2 cellular contexts compared by ENCODE assay signal in the genomic region with DNA sequence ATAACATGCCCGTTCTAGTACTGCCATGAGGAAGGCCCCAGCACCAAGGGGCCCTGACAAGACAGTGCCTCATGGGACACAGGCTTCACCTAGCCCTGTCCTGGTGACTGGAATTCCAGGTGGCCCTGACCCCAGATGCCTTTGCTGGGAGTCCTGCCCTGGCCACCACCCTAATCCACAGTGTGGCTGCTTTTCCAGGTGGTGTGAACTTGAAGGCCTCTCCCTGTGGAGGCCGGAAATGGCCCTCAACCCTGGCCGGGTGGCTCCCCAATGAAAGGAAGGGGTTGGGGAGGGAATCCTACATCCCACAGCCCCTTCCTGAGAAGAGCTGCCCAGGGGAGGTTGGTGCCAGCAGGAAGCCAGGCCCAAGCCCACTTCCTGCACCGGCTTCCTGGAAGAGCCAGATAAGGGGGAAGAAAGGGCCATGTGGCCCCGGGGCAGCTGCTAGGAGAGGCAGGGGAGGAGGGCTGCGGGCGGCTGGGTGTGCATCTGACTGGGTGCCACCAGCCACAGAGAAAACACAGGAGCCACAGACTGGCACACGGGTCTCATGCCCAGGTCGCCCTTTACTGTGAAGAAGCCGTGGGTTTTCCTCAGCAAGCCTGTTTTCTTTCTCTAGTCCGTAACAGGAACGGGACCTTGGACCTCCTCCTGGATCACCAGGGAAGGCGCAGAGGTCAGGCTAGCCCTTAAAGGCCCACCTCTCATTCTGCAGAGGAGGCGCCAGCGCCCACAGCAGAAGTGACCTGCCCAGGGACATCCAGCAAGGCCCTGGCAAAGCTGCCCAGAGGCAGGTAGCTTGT.
TF ChIP-seq lines count a peak whose summit lies in the region.

No MANE protein-coding gene starts in this region.

TF ChIP-seq in SK-N-SH, 30 proteins besides CTCF, POLR2A, EP300 and RAD21 (continued from another document):
- TF ChIP-seq, protein P1, sequence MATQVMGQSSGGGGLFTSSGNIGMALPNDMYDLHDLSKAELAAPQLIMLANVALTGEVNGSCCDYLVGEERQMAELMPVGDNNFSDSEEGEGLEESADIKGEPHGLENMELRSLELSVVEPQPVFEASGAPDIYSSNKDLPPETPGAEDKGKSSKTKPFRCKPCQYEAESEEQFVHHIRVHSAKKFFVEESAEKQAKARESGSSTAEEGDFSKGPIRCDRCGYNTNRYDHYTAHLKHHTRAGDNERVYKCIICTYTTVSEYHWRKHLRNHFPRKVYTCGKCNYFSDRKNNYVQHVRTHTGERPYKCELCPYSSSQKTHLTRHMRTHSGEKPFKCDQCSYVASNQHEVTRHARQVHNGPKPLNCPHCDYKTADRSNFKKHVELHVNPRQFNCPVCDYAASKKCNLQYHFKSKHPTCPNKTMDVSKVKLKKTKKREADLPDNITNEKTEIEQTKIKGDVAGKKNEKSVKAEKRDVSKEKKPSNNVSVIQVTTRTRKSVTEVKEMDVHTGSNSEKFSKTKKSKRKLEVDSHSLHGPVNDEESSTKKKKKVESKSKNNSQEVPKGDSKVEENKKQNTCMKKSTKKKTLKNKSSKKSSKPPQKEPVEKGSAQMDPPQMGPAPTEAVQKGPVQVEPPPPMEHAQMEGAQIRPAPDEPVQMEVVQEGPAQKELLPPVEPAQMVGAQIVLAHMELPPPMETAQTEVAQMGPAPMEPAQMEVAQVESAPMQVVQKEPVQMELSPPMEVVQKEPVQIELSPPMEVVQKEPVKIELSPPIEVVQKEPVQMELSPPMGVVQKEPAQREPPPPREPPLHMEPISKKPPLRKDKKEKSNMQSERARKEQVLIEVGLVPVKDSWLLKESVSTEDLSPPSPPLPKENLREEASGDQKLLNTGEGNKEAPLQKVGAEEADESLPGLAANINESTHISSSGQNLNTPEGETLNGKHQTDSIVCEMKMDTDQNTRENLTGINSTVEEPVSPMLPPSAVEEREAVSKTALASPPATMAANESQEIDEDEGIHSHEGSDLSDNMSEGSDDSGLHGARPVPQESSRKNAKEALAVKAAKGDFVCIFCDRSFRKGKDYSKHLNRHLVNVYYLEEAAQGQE (IDR thresholded peaks at IDR 0.05; ENCODE audit: low read depth, low read length): no peak
- TF ChIP-seq FOXJ3 (CRISPR knock-in tag; IDR thresholded peaks at IDR 0.05) (0 out of 2 replicates have a peak, but pooled peaks have one; percentile 45), GATA2 (CRISPR knock-in tag; IDR thresholded peaks at IDR 0.05) (0 out of 2 replicates have a peak, but pooled peaks have one; percentile 40), POLR2AphosphoS5 (IDR thresholded peaks at IDR 0.05; ENCODE audit: low read depth, low read length) (no peak), GABPA (IDR thresholded peaks at IDR 0.05; ENCODE audit: low read depth) (no peak), JUND (IDR thresholded peaks at IDR 0.05) (no peak), NFIC (IDR thresholded peaks at IDR 0.05; ENCODE audit: borderline replicate concordance) (no peak), FOSL2 (IDR thresholded peaks at IDR 0.05; ENCODE audit: borderline replicate concordance, low read depth) (no peak)

TF ChIP-seq in SK-N-SH treated with all-trans-retinoic acid at 6 μM for 48 hours, 23 proteins besides CTCF, POLR2A, EP300 and RAD21:
- TF ChIP-seq CREB5 (CRISPR knock-in tag; IDR thresholded peaks at IDR 0.05; ENCODE audit: low read depth) (no peak), CSDC2 (CRISPR knock-in tag; IDR thresholded peaks at IDR 0.05) (no peak), ZC3H10 (CRISPR knock-in tag; IDR thresholded peaks at IDR 0.05) (no peak), SNAI2 (CRISPR knock-in tag; IDR thresholded peaks at IDR 0.05) (no peak), TOX (CRISPR knock-in tag; IDR thresholded peaks at IDR 0.05; ENCODE audit: borderline replicate concordance) (no peak), GLIS3 (CRISPR knock-in tag; IDR thresholded peaks at IDR 0.05) (no peak), ZNF565 (CRISPR knock-in tag; conservative IDR thresholded peaks at IDR 0.05; ENCODE audit: low read depth) (no peak), ESRRG (CRISPR knock-in tag; IDR thresholded peaks at IDR 0.05) (no peak), ZNF8 (CRISPR knock-in tag; IDR thresholded peaks at IDR 0.05) (no peak), ZFP3 (CRISPR knock-in tag; IDR thresholded peaks at IDR 0.05) (no peak), ISL1 (CRISPR knock-in tag; IDR thresholded peaks at IDR 0.05) (no peak), ZFP30 (CRISPR knock-in tag; IDR thresholded peaks at IDR 0.05) (no peak), OSR1 (CRISPR knock-in tag; IDR thresholded peaks at IDR 0.05) (no peak), ARNTL (CRISPR knock-in tag; IDR thresholded peaks at IDR 0.05; ENCODE audit: borderline replicate concordance, low read depth) (no peak), PATZ1 (CRISPR knock-in tag; IDR thresholded peaks at IDR 0.05; ENCODE audit: borderline replicate concordance) (no peak)
- TF ChIP-seq, protein P2, sequence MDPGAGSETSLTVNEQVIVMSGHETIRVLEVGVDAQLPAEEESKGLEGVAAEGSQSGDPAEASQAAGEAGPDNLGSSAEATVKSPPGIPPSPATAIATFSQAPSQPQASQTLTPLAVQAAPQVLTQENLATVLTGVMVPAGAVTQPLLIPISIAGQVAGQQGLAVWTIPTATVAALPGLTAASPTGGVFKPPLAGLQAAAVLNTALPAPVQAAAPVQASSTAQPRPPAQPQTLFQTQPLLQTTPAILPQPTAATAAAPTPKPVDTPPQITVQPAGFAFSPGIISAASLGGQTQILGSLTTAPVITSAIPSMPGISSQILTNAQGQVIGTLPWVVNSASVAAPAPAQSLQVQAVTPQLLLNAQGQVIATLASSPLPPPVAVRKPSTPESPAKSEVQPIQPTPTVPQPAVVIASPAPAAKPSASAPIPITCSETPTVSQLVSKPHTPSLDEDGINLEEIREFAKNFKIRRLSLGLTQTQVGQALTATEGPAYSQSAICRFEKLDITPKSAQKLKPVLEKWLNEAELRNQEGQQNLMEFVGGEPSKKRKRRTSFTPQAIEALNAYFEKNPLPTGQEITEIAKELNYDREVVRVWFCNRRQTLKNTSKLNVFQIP (CRISPR knock-in tag; IDR thresholded peaks at IDR 0.05; ENCODE audit: borderline replicate concordance, low read depth): no peak
